ENCODE assay signal across 22 cellular contexts in genomic region chr7:97015787-97016391, GRCh38. TPM values are rescaled to one million over a fixed set of nuclear protein-coding genes. Genes with fewer than 3 reads are reported as not detected.
DNase-seq lines count a peak whose midpoint lies in the region; ATAC-seq and TF ChIP-seq lines count a peak whose summit lies in the region.
"Had no signal": no experiment of that assay in that cellular context is flagged by ENCODE, and none has a peak within 500 bp of the region (broad histone marks: within the 10 kb centered on the region; RNA-seq: fewer than 3 reads in every experiment).

No MANE protein-coding gene starts in this region.

- H3K27ac ChIP-seq in endodermal cell (ENCODE audit: low read depth, low read length) (no peak overlapping the region), trophoblast cell (ENCODE audit: low read depth, low read length) (peak overlapping the region; percentile 54), mesenchymal stem cell (ENCODE audit: low read length, poor library complexity, severe bottlenecking) (no peak overlapping the region)
- H3K27ac ChIP-seq: ascending aorta, colonic mucosa, epithelial cell of prostate, thoracic aorta had no signal

- H4K91ac ChIP-seq in trophoblast cell (ENCODE audit: low read depth, low read length) (no peak overlapping the region), mesenchymal stem cell (ENCODE audit: low read length) (no peak overlapping the region)

- H3K14ac ChIP-seq in trophoblast cell (ENCODE audit: low read length) = no peak overlapping the region
- H3K14ac ChIP-seq in mesenchymal stem cell (ENCODE audit: low read length in 2 of 2) = no peak overlapping the region

- H3K9ac ChIP-seq in endodermal cell (ENCODE audit: extremely low read depth, low read length, poor library complexity, severe bottlenecking) (no peak overlapping the region), trophoblast cell (ENCODE audit: low read length) (no peak overlapping the region), mesenchymal stem cell (ENCODE audit: low read length) (no peak overlapping the region)

- H3K36me3 Mint-ChIP-seq in endodermal cell (ENCODE audit: low read depth) = no peaks in the 10 kb centered on the region

- H3K4me3 ChIP-seq in endodermal cell (ENCODE audit: low read length) (peak overlapping the region; percentile 71), trophoblast cell (ENCODE audit: low read depth, low read length) (peak overlapping the region; percentile 59), mesenchymal stem cell (ENCODE audit: insufficient read depth in 1 of 2, low read depth in 1 of 2, low read length in 2 of 2) (no peak overlapping the region)
- H3K4me3 ChIP-seq: colonic mucosa had no signal

- H2BK12ac ChIP-seq in trophoblast cell (ENCODE audit: low read length) (no peak overlapping the region), mesenchymal stem cell (ENCODE audit: low read length in 2 of 2) (no peak overlapping the region)

- ATAC-seq in HG02981 (IDR thresholded peaks at IDR 0.05; ENCODE audit: unreplicated experiment) (no peak), HG03378 (IDR thresholded peaks at IDR 0.05; ENCODE audit: unreplicated experiment) (no peak)

- no peak overlapping the region for H2BK5ac ChIP-seq in trophoblast cell (ENCODE audit: low read depth, low read length, poor library complexity)
- no peak overlapping the region for H2BK5ac ChIP-seq in mesenchymal stem cell (ENCODE audit: low read depth, low read length, poor library complexity, severe bottlenecking)

- peaks cover 25% of the 10 kb centered on the region for H3K4me1 Mint-ChIP-seq in endodermal cell

- peak overlapping the region; percentile 60 for H3K4me3 Mint-ChIP-seq in endodermal cell

- H3K4ac ChIP-seq in trophoblast cell (ENCODE audit: low read depth, low read length) (no peak overlapping the region), mesenchymal stem cell (ENCODE audit: low read depth in 1 of 2, low read length in 2 of 2) (no peak overlapping the region)

- peaks cover 100% of the 10 kb centered on the region for H3K27me3 ChIP-seq in endodermal cell (ENCODE audit: control insufficient read depth, insufficient read depth, low read length, poor library complexity, severe bottlenecking)
- peaks cover 14% of the 10 kb centered on the region for H3K27me3 ChIP-seq in trophoblast cell (ENCODE audit: insufficient read depth, low read length)
- H3K27me3 ChIP-seq in mesenchymal stem cell (ENCODE audit: control insufficient read depth in 1 of 2, insufficient read depth in 1 of 2, low read length in 2 of 2) = peaks cover 98 to 100% of the 10 kb centered on the region in 2 experiments

- H3K23ac ChIP-seq in trophoblast cell (ENCODE audit: low read length) = no peak overlapping the region
- H3K23ac ChIP-seq in mesenchymal stem cell (ENCODE audit: low read length in 2 of 2) = no peak overlapping the region

- H2BK120ac ChIP-seq in trophoblast cell (ENCODE audit: insufficient read depth, low read length, poor library complexity) (no peak overlapping the region), mesenchymal stem cell (ENCODE audit: low read depth, low read length) (no peak overlapping the region)

- H3K4me2 ChIP-seq in trophoblast cell (ENCODE audit: low read length) = peak overlapping the region; percentile 79
- H3K4me2 ChIP-seq in mesenchymal stem cell (ENCODE audit: low read length, poor library complexity, severe bottlenecking) = no peak overlapping the region

- H3K36me3 ChIP-seq in endodermal cell (ENCODE audit: control insufficient read depth, insufficient read depth, low read length) = no peaks in the 10 kb centered on the region
- H3K36me3 ChIP-seq in trophoblast cell (ENCODE audit: control insufficient read depth in 1 of 2, insufficient read depth in 2 of 2, low read length in 2 of 2) = peaks cover 4% of the 10 kb centered on the region in 2 experiments
- no peaks in the 10 kb centered on the region for H3K36me3 ChIP-seq in mesenchymal stem cell (ENCODE audit: control insufficient read depth in 1 of 2, insufficient read depth in 2 of 2, low read depth in 1 of 2, low read length in 2 of 2)
- H3K36me3 ChIP-seq: ascending aorta, colonic mucosa, thoracic aorta had no signal

- H3K79me2 ChIP-seq in trophoblast cell (ENCODE audit: control insufficient read depth, insufficient read depth, low read length, poor library complexity) = no peaks in the 10 kb centered on the region

- no peak for TF ChIP-seq CTCF in endodermal cell (conservative IDR thresholded peaks at IDR 0.05)

- 5 to 43% methylated on average over 1 to 11 of the region's 12 CpGs for WGBS in endodermal cell (ENCODE audit: insufficient coverage in 1 of 2, insufficient read length in 1 of 2), 2 experiments
- WGBS in trophoblast cell (ENCODE audit: extremely low coverage, insufficient coverage, insufficient read length) = no CpG with 5 or more reads among the region's 12 CpGs
- WGBS in mesenchymal stem cell = 10% methylated on average over 8 of the region's 12 CpGs

- H2AK5ac ChIP-seq in trophoblast cell (ENCODE audit: low read length) (no peak overlapping the region), mesenchymal stem cell (ENCODE audit: low read length, severe bottlenecking) (no peak overlapping the region)

- H2BK15ac ChIP-seq in mesenchymal stem cell (ENCODE audit: low read depth, poor library complexity, severe bottlenecking) = no peak overlapping the region

- no peaks in the 10 kb centered on the region for H3K9me3 Mint-ChIP-seq in endodermal cell

- DNase-seq in DMS53 (lab: John Stamatoyannopoulos, UW) = peak; percentile 63
- DNase-seq in DMS53 treated with DMSO at 0.1 percent for 48 hours (lab: John Stamatoyannopoulos, UW; ENCODE audit: unreplicated experiment) = no peak
- peak; percentile 65 for DNase-seq in NCI-H2227 treated with DMSO at 0.1 percent for 48 hours (lab: John Stamatoyannopoulos, UW)
- no peak for DNase-seq in endodermal cell
- DNase-seq in trophoblast cell = peak in 1 of 2 donors; percentile 38
- no peak for DNase-seq in mesenchymal stem cell
- DNase-seq: 8988T; activated CD4-positive, CD25-positive, alpha-beta regulatory T cell; CD4-positive, alpha-beta memory T cell; colonic mucosa; MV-4-11; stimulated activated CD4-positive, alpha-beta T cell treated with anti-CD3 and anti-CD28 coated beads, Interleukin-4, amount 100 ng/mL, for 1 hour; stimulated activated CD8-positive, alpha-beta memory T cell treated with anti-CD3 and anti-CD28 coated beads, Interleukin-4, amount 100 ng/mL, for 48 hours; T-helper 1 cell had no signal

- peaks cover 100% of the 10 kb centered on the region for H3K27me3 Mint-ChIP-seq in endodermal cell (ENCODE audit: insufficient read depth)

- no peaks in the 10 kb centered on the region for H3K9me3 ChIP-seq in endodermal cell (ENCODE audit: control insufficient read depth, low read length)
- H3K9me3 ChIP-seq in trophoblast cell (ENCODE audit: insufficient read depth, low read depth, low read length) = no peaks in the 10 kb centered on the region
- H3K9me3 ChIP-seq in mesenchymal stem cell (ENCODE audit: control insufficient read depth, low read length) = no peaks in the 10 kb centered on the region
- H3K9me3 ChIP-seq: ascending aorta, colonic mucosa, thoracic aorta had no signal

- H3K4me1 ChIP-seq in endodermal cell (ENCODE audit: control insufficient read depth, insufficient read depth, low read length) (peaks cover 3% of the 10 kb centered on the region), trophoblast cell (ENCODE audit: control insufficient read depth in 1 of 2, insufficient read depth in 2 of 2, low read length in 2 of 2) (peaks cover 16 to 25% of the 10 kb centered on the region in 2 experiments), mesenchymal stem cell (ENCODE audit: control insufficient read depth, insufficient read depth, low read depth, low read length) (peaks cover 11% of the 10 kb centered on the region)
- H3K4me1 ChIP-seq: colonic mucosa had no signal

- H3K27ac Mint-ChIP-seq in endodermal cell = no peak overlapping the region
- H3K27ac Mint-ChIP-seq: CD4-positive, alpha-beta memory T cell had no signal

- peaks cover 14% of the 10 kb centered on the region for H3K79me1 ChIP-seq in trophoblast cell (ENCODE audit: low read length)
- no peaks in the 10 kb centered on the region for H3K79me1 ChIP-seq in mesenchymal stem cell (replicated peaks; ENCODE audit: low read length, poor library complexity, severe bottlenecking)

- H3K18ac ChIP-seq in trophoblast cell (ENCODE audit: low read length) = no peak overlapping the region
- H3K18ac ChIP-seq in mesenchymal stem cell (ENCODE audit: low read depth in 1 of 2, low read length in 2 of 2) = no peak overlapping the region

- H4K8ac ChIP-seq in trophoblast cell (ENCODE audit: low read depth, low read length) (no peak overlapping the region), mesenchymal stem cell (ENCODE audit: low read length) (no peak overlapping the region)

- peak overlapping the region; percentile 35 for H2AFZ ChIP-seq in trophoblast cell (ENCODE audit: insufficient read depth, low read length, poor library complexity)
- H2AFZ ChIP-seq in mesenchymal stem cell (ENCODE audit: low read depth, low read length) = no peak overlapping the region

- no peak overlapping the region for H4K12ac ChIP-seq in trophoblast cell (ENCODE audit: low read depth, low read length)

RNA-seq across cellular contexts. Expression of gene DLX5, which starts 8.7 kb away (rescaled TPM):
- not detected for total RNA-seq in endodermal cell
- 1.7 TPM for polyA plus RNA-seq in endodermal cell (2013, experiment 1 of 2)
- polyA plus RNA-seq in endodermal cell (2013, experiment 2 of 2) = 1.7 TPM
- polyA plus RNA-seq in trophoblast cell (2013) = 71.1 and 72.5 TPM in 2 replicates
- not detected for polyA plus RNA-seq in mesenchymal stem cell (2013, experiment 1 of 2)
- not detected for polyA plus RNA-seq in mesenchymal stem cell (2013, experiment 2 of 2)
- total RNA-seq: ascending aorta; CD4-positive, alpha-beta memory T cell; colonic mucosa; glomerular endothelial cell had no signal
- polyA plus RNA-seq: CD4-positive, alpha-beta memory T cell had no signal

RNA-seq across cellular contexts. Expression of gene DLX6, which starts 10.5 kb away (rescaled TPM):
- total RNA-seq in endodermal cell = not detected
- polyA plus RNA-seq in endodermal cell (2013, experiment 1 of 2) = 0.50 TPM
- 0.66 TPM for polyA plus RNA-seq in endodermal cell (2013, experiment 2 of 2)
- 8.0 and 8.6 TPM in 2 replicates for polyA plus RNA-seq in trophoblast cell (2013)
- not detected for polyA plus RNA-seq in mesenchymal stem cell (2013, experiment 1 of 2)
- polyA plus RNA-seq in mesenchymal stem cell (2013, experiment 2 of 2) = not detected
- total RNA-seq: ascending aorta; CD4-positive, alpha-beta memory T cell; colonic mucosa; glomerular endothelial cell; mesenteric fat pad; sciatic nerve; thoracic aorta had no signal
- polyA plus RNA-seq: CD4-positive, alpha-beta memory T cell had no signal

Comparison
In these comparisons a context has a peak if more than half of its experiments do, and no peak if none do; other contexts are left out.
1. DNase-seq: peak in DMS53 (single experiment) and NCI-H2227 treated with DMSO at 0.1 percent for 48 hours (single experiment); none in DMS53 treated with DMSO at 0.1 percent for 48 hours (single experiment), endodermal cell (single experiment) and mesenchymal stem cell (single experiment).
2. H3K4me3 ChIP-seq: peak in endodermal cell (single experiment) and trophoblast cell (single experiment); none in mesenchymal stem cell (0 of 2).